8 cellular contexts compared by ENCODE assay signal in genomic region chrX:88101968-88102367, GRCh38.
"Had no signal": no experiment of that assay in that cellular context is flagged by ENCODE, and none has a peak within 500 bp of the region (broad histone marks: within the 10 kb centered on the region; RNA-seq: fewer than 3 reads in every experiment).

No MANE protein-coding gene starts in this region.

- H3K27ac ChIP-seq: GM23248, HL-60 had no signal

- H3K9ac ChIP-seq: GM23248 had no signal

- ATAC-seq: HCT116, HepG2 had no signal

- DNase-seq: GM23248, GOT3, H7, HFFc6 had no signal

- H3K36me3 ChIP-seq: HAP-1 had no signal

- H2AFZ ChIP-seq: GM23248 had no signal

- H3K9me3 ChIP-seq: HAP-1 had no signal

- H3K4me1 ChIP-seq: HAP-1 had no signal

- H3K4me3 ChIP-seq: GM23248, HAP-1 had no signal
